Comparison of ENCODE assay signal across 12 cellular contexts in genomic region chr5:675876-676698, GRCh38. TPM values are rescaled to one million over a fixed set of nuclear protein-coding genes. Genes with fewer than 3 reads are reported as not detected.
A peak's percentile ranks its signal among the peaks of the same experiment; 100 is the strongest.
DNase-seq lines count a peak whose midpoint lies in the region; ATAC-seq, FAIRE-seq and TF ChIP-seq lines count a peak whose summit lies in the region.
"Had no signal": no experiment of that assay in that cellular context is flagged by ENCODE, and none has a peak within 500 bp of the region (broad histone marks: within the 10 kb centered on the region; RNA-seq: fewer than 3 reads in every experiment).

No MANE protein-coding gene starts in this region.

- peak; percentile 12 for DNase-seq in natural killer cell
- no peak for DNase-seq in natural killer cell treated with Interleukin-12 subunit alpha and Interleukin-12 subunit beta and Interleukin-15 and Interleukin-18, amount 100 ng/mL, for 72 hours (ENCODE audit: low spot score)
- peak; percentile 49 for DNase-seq in ecto neural progenitor cell (ENCODE audit: low spot score)
- peak; percentile 81 for DNase-seq in osteocyte (ENCODE audit: extremely low spot score, unreplicated experiment)
- DNase-seq in D721Med (ENCODE audit: insufficient read length, low spot score): no peak
- DNase-seq in HCEC 1CT: no peak
- DNase-seq in NAMALWA (ENCODE audit: low spot score): no peak
- DNase-seq: GM23248, NCI-H2107, SHP77 had no signal

- H3K36me3 Mint-ChIP-seq in natural killer cell: no peaks in the 10 kb centered on the region
- H3K36me3 Mint-ChIP-seq in natural killer cell treated with Interleukin-12 subunit alpha and Interleukin-12 subunit beta and Interleukin-15 and Interleukin-18, amount 100 ng/mL, for 72 hours: no peaks in the 10 kb centered on the region
- no peaks in the 10 kb centered on the region for H3K36me3 Mint-ChIP-seq in osteocyte (ENCODE audit: unreplicated experiment)

- intact Hi-C loops in natural killer cell (cut with micrococcal nuclease): no loop called here

- no peak overlapping the region for H3K27ac Mint-ChIP-seq in natural killer cell
- H3K27ac Mint-ChIP-seq in natural killer cell treated with Interleukin-12 subunit alpha and Interleukin-12 subunit beta and Interleukin-15 and Interleukin-18, amount 100 ng/mL, for 72 hours: no peak overlapping the region
- H3K27ac Mint-ChIP-seq in osteocyte (ENCODE audit: unreplicated experiment): no peak overlapping the region

- no peaks in the 10 kb centered on the region for H3K9me3 Mint-ChIP-seq in natural killer cell
- H3K9me3 Mint-ChIP-seq in natural killer cell treated with Interleukin-12 subunit alpha and Interleukin-12 subunit beta and Interleukin-15 and Interleukin-18, amount 100 ng/mL, for 72 hours: no peaks in the 10 kb centered on the region
- no peaks in the 10 kb centered on the region for H3K9me3 Mint-ChIP-seq in osteocyte (ENCODE audit: unreplicated experiment)

- TF ChIP-seq CTCF in natural killer cell (IDR thresholded peaks at IDR 0.05) (no peak), osteocyte (IDR thresholded peaks at IDR 0.05) (no peak), D721Med (IDR thresholded peaks at IDR 0.05; ENCODE audit: insufficient read depth, missing control alignments) (no peak)

- no peak for FAIRE-seq in D721Med (lab: Jason Lieb, UNC)

- H3K27me3 Mint-ChIP-seq in natural killer cell (ENCODE audit: low read depth in 2 of 2) (no peaks in the 10 kb centered on the region), osteocyte (ENCODE audit: unreplicated experiment) (no peaks in the 10 kb centered on the region)
- peaks cover 0 to 4% of the 10 kb centered on the region in 2 donors for H3K27me3 Mint-ChIP-seq in natural killer cell treated with Interleukin-12 subunit alpha and Interleukin-12 subunit beta and Interleukin-15 and Interleukin-18, amount 100 ng/mL, for 72 hours

- ATAC-seq in natural killer cell: no peak
- no peak for ATAC-seq in natural killer cell treated with Interleukin-12 subunit alpha and Interleukin-12 subunit beta and Interleukin-15 and Interleukin-18, amount 100 ng/mL, for 72 hours
- no peak for ATAC-seq in HG03025 (IDR thresholded peaks at IDR 0.05; ENCODE audit: low FRiP score, unreplicated experiment)
- ATAC-seq: gastrocnemius medialis had no signal

- H3K4me1 Mint-ChIP-seq in natural killer cell (peaks cover 10 to 15% of the 10 kb centered on the region in 2 donors), osteocyte (ENCODE audit: unreplicated experiment) (peaks cover 7% of the 10 kb centered on the region)
- peaks cover 0 to 5% of the 10 kb centered on the region in 2 donors for H3K4me1 Mint-ChIP-seq in natural killer cell treated with Interleukin-12 subunit alpha and Interleukin-12 subunit beta and Interleukin-15 and Interleukin-18, amount 100 ng/mL, for 72 hours (ENCODE audit: low read depth in 2 of 2)

- H3K4me3 Mint-ChIP-seq in natural killer cell: no peak overlapping the region
- H3K4me3 Mint-ChIP-seq in natural killer cell treated with Interleukin-12 subunit alpha and Interleukin-12 subunit beta and Interleukin-15 and Interleukin-18, amount 100 ng/mL, for 72 hours: no peak overlapping the region
- H3K4me3 Mint-ChIP-seq in osteocyte (ENCODE audit: unreplicated experiment): no peak overlapping the region

RNA-seq across cellular contexts. Expression of gene TPPP, which starts 17.1 kb away (rescaled TPM):
- total RNA-seq in natural killer cell (1 to 10 TPM in 2 of 3 donors, under 1 TPM in 1; 0.24 to 1.3 (median 1.2) TPM), osteocyte (0.13 and 0.16 TPM in 2 replicates)
- total RNA-seq in natural killer cell treated with Interleukin-12 subunit alpha and Interleukin-12 subunit beta and Interleukin-15 and Interleukin-18, amount 100 ng/mL, for 72 hours: under 1 TPM in 1 of 2 donors, not detected in 1; 0.05 TPM
- total RNA-seq: GM23248 had no signal

Comparison
In these comparisons a context has a peak if more than half of its experiments do, and no peak if none do; other contexts are left out.
1. DNase-seq: peak in natural killer cell (single experiment), ecto neural progenitor cell (single experiment) and osteocyte (single experiment); none in natural killer cell treated with Interleukin-12 subunit alpha and Interleukin-12 subunit beta and Interleukin-15 and Interleukin-18, amount 100 ng/mL, for 72 hours (single experiment), D721Med (single experiment), HCEC 1CT (single experiment) and NAMALWA (single experiment).